Comparison of ENCODE assay signal across 1 cellular context in genomic region chr5:35442916-35443639, GRCh38.
TF ChIP-seq lines count a peak whose summit lies in the region.

No MANE protein-coding gene starts in this region.

TF ChIP-seq in HepG2, 621 proteins besides CTCF, POLR2A, EP300 and RAD21 (continued from another document):
- TF ChIP-seq DZIP1 (CRISPR knock-in tag; IDR thresholded peaks at IDR 0.05) (no peak), SP5 (CRISPR knock-in tag; IDR thresholded peaks at IDR 0.05; ENCODE audit: borderline replicate concordance, low read depth) (no peak), ZNF232 (CRISPR knock-in tag; IDR thresholded peaks at IDR 0.05; ENCODE audit: borderline replicate concordance) (no peak), ZNF281 (CRISPR knock-in tag; IDR thresholded peaks at IDR 0.05; ENCODE audit: borderline replicate concordance) (no peak), ZNF329 (CRISPR knock-in tag; IDR thresholded peaks at IDR 0.05; ENCODE audit: low read depth) (no peak), ZNF577 (CRISPR knock-in tag; IDR thresholded peaks at IDR 0.05; ENCODE audit: borderline replicate concordance, low read depth) (no peak), ZNF746 (CRISPR knock-in tag; IDR thresholded peaks at IDR 0.05) (no peak), PAX8 (CRISPR knock-in tag; IDR thresholded peaks at IDR 0.05; ENCODE audit: borderline replicate concordance) (no peak), ZBTB20 (CRISPR knock-in tag; IDR thresholded peaks at IDR 0.05; ENCODE audit: borderline replicate concordance, low read depth) (no peak), ZFY (CRISPR knock-in tag; IDR thresholded peaks at IDR 0.05) (no peak), RBAK (CRISPR knock-in tag; IDR thresholded peaks at IDR 0.05) (no peak)
- TF ChIP-seq, protein P1, sequence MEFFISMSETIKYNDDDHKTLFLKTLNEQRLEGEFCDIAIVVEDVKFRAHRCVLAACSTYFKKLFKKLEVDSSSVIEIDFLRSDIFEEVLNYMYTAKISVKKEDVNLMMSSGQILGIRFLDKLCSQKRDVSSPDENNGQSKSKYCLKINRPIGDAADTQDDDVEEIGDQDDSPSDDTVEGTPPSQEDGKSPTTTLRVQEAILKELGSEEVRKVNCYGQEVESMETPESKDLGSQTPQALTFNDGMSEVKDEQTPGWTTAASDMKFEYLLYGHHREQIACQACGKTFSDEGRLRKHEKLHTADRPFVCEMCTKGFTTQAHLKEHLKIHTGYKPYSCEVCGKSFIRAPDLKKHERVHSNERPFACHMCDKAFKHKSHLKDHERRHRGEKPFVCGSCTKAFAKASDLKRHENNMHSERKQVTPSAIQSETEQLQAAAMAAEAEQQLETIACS (CRISPR knock-in tag; IDR thresholded peaks at IDR 0.05): no peak
